Comparison of ENCODE assay signal across 8 cellular contexts in the genomic region with DNA sequence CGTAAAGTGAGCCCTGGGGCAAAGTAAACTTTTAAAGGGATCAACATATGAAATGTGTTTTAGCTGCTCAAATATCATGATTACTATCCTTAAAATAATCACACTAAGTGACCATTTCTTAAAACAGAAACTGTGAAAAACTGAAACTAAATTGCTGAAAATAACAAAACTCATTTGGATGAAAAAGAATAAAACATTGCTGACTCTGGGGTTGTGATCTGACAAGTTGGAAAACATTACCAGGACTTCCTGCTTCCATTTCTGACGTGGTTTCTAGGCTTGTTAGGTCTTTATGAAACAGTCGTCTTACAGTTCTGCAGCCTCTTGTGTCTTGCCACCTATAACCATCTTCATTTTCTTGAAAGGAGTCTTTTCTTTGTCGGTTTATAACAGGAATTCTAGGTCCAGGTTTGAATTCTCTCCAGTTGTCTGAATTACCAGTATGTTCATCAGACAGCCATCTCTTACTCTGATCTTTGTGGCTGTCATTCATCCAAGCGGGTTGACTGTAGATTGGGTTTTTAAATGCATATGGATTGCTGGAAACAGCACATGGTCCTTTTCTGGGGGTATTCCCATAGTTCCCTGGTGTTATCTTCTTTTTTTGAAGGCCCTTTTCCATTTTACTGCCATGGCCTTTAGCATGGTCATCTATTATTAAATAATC. TPM values are rescaled to one million over a fixed set of nuclear protein-coding genes. Genes with fewer than 3 reads are reported as not detected.
DNase-seq lines count a peak whose midpoint lies in the region; ATAC-seq and TF ChIP-seq lines count a peak whose summit lies in the region.

No MANE protein-coding gene starts in this region.

- no peak for TF ChIP-seq CTCF in fibroblast of villous mesenchyme (IDR thresholded peaks at IDR 0.05; ENCODE audit: insufficient read depth, low read depth, low read length)
- TF ChIP-seq CTCF in stomach (IDR thresholded peaks at IDR 0.05): no peak

- CTCF ChIA-PET in activated CD8-positive, alpha-beta memory T cell treated with anti-CD3 and anti-CD28 coated beads, Interleukin-2, amount 10 ng/mL, durations not matched to agents 7 days and 5 days (lab: Charles Lee): interaction anchor here (1.1 to 4.7 kb wide), 2 partner anchors 13 to 19 kb away, joined by 3 to 33 read pairs; no protein-coding TSS in a partner anchor

- no peaks in the 10 kb centered on the region for H3K27me3 Mint-ChIP-seq in activated CD8-positive, alpha-beta memory T cell treated with anti-CD3 and anti-CD28 coated beads, Interleukin-2, amount 10 ng/mL, durations not matched to agents 7 days and 5 days
- H3K27me3 Mint-ChIP-seq in T-helper 2 cell treated with Interferon-gamma antibody and Interleukin-4, amounts not matched to agents 5 μg/mL and 100 μg/mL, for 36 hours (ENCODE audit: low read depth): peaks cover 3% of the 10 kb centered on the region

- no peak for TF ChIP-seq EP300 in stomach (IDR thresholded peaks at IDR 0.05)

- H3K9me3 ChIP-seq in stomach: no peaks in the 10 kb centered on the region

- no peaks in the 10 kb centered on the region for H3K9me3 Mint-ChIP-seq in activated CD8-positive, alpha-beta memory T cell treated with anti-CD3 and anti-CD28 coated beads, Interleukin-2, amount 10 ng/mL, durations not matched to agents 7 days and 5 days (ENCODE audit: low read depth)
- H3K9me3 Mint-ChIP-seq in T-helper 2 cell treated with Interferon-gamma antibody and Interleukin-4, amounts not matched to agents 5 μg/mL and 100 μg/mL, for 36 hours: no peaks in the 10 kb centered on the region

- peaks cover 37% of the 10 kb centered on the region for H3K36me3 Mint-ChIP-seq in activated CD8-positive, alpha-beta memory T cell treated with anti-CD3 and anti-CD28 coated beads, Interleukin-2, amount 10 ng/mL, durations not matched to agents 7 days and 5 days
- H3K36me3 Mint-ChIP-seq in T-helper 2 cell treated with Interferon-gamma antibody and Interleukin-4, amounts not matched to agents 5 μg/mL and 100 μg/mL, for 36 hours (ENCODE audit: low read depth): peaks cover 46% of the 10 kb centered on the region

- peak overlapping the region; percentile 97 for H3K27ac Mint-ChIP-seq in activated CD8-positive, alpha-beta memory T cell treated with anti-CD3 and anti-CD28 coated beads, Interleukin-2, amount 10 ng/mL, durations not matched to agents 7 days and 5 days
- peak overlapping the region; percentile 98 for H3K27ac Mint-ChIP-seq in T-helper 2 cell treated with Interferon-gamma antibody and Interleukin-4, amounts not matched to agents 5 μg/mL and 100 μg/mL, for 36 hours

- H3K4me1 Mint-ChIP-seq in activated CD8-positive, alpha-beta memory T cell treated with anti-CD3 and anti-CD28 coated beads, Interleukin-2, amount 10 ng/mL, durations not matched to agents 7 days and 5 days: peaks cover 35% of the 10 kb centered on the region
- peaks cover 44% of the 10 kb centered on the region for H3K4me1 Mint-ChIP-seq in T-helper 2 cell treated with Interferon-gamma antibody and Interleukin-4, amounts not matched to agents 5 μg/mL and 100 μg/mL, for 36 hours (ENCODE audit: low read depth)

- H3K4me3 ChIP-seq in fibroblast of villous mesenchyme (ENCODE audit: low read depth, low read length): peak overlapping the region; percentile 97
- peak overlapping the region; percentile 77 to 100 (median 92) for H3K4me3 ChIP-seq in stomach

- H3K4me3 Mint-ChIP-seq in activated CD8-positive, alpha-beta memory T cell treated with anti-CD3 and anti-CD28 coated beads, Interleukin-2, amount 10 ng/mL, durations not matched to agents 7 days and 5 days: peak overlapping the region; percentile 100
- peak overlapping the region; percentile 95 for H3K4me3 Mint-ChIP-seq in T-helper 2 cell treated with Interferon-gamma antibody and Interleukin-4, amounts not matched to agents 5 μg/mL and 100 μg/mL, for 36 hours

- DNase-seq in activated CD8-positive, alpha-beta memory T cell treated with anti-CD3 and anti-CD28 coated beads, Interleukin-2, amount 10 ng/mL, durations not matched to agents 7 days and 5 days: no peak
- DNase-seq in activated CD8-positive, alpha-beta memory T cell treated with anti-CD3 and anti-CD28 coated beads for 24 hours: no peak
- DNase-seq in T-helper 2 cell treated with Interferon-gamma antibody and Interleukin-4, amounts not matched to agents 5 μg/mL and 100 μg/mL, for 36 hours (ENCODE audit: low spot score): peak; percentile 51
- DNase-seq in fibroblast of villous mesenchyme (ENCODE audit: low read depth) (peak; percentile 47), stomach (no peak)
- no peak for DNase-seq in activated CD8-positive, alpha-beta memory T cell treated with anti-CD3 and anti-CD28 coated beads, Interleukin-2, amount 50 U/mL, for 4 hours

- peaks cover 37 to 72% (median 55%) of the 10 kb centered on the region in 4 donors for H3K4me1 ChIP-seq in stomach

- ATAC-seq in activated CD8-positive, alpha-beta memory T cell treated with anti-CD3 and anti-CD28 coated beads, Interleukin-2, amount 10 ng/mL, durations not matched to agents 7 days and 5 days: peak; percentile 24
- no peak for ATAC-seq in HG03520 (IDR thresholded peaks at IDR 0.05; ENCODE audit: unreplicated experiment)
- ATAC-seq in GM21390 (IDR thresholded peaks at IDR 0.05; ENCODE audit: unreplicated experiment): no peak

- H3K27ac ChIP-seq in stomach: peak overlapping the region in 4 of 5 donors; percentile 96 to 99 (median 98)

- intact Hi-C loops in stomach (cut with DNase I; ENCODE audit: low total_unique reads): no loop called here

- H3K36me3 ChIP-seq in stomach: peaks cover 0 to 16% (median 11%) of the 10 kb centered on the region in 4 donors

- no peaks in the 10 kb centered on the region for H3K27me3 ChIP-seq in stomach

- WGBS in stomach, 5 donors: 34 to 42% (median 37%) methylated on average over 5 of the region's 5 CpGs

- TF ChIP-seq POLR2A in stomach (IDR thresholded peaks at IDR 0.05): no peak

RNA-seq across cellular contexts. Expression of a gene that starts 1.6 kb away (rescaled TPM):
- total RNA-seq in activated CD8-positive, alpha-beta memory T cell treated with anti-CD3 and anti-CD28 coated beads, Interleukin-2, amount 10 ng/mL, durations not matched to agents 7 days and 5 days: 10 to 100 TPM; 44.9 to 46.7 TPM
- total RNA-seq in fibroblast of villous mesenchyme (39.6 and 63.0 TPM in 2 replicates), stomach (100 to 1,000 TPM in 1 of 5 donors, 10 to 100 TPM in 4; 45.6 to 143 (median 58.3) TPM)
- polyA plus RNA-seq in stomach: 10 to 100 TPM; 11.9 to 13.9 (median 13.8) TPM

Comparison
In these comparisons a context has a peak if more than half of its experiments do, and no peak if none do; other contexts are left out.
1. DNase-seq: peak in T-helper 2 cell treated with Interferon-gamma antibody and Interleukin-4, amounts not matched to agents 5 μg/mL and 100 μg/mL, for 36 hours (single experiment) and fibroblast of villous mesenchyme (single experiment); none in activated CD8-positive, alpha-beta memory T cell treated with anti-CD3 and anti-CD28 coated beads, Interleukin-2, amount 10 ng/mL, durations not matched to agents 7 days and 5 days (single experiment), activated CD8-positive, alpha-beta memory T cell treated with anti-CD3 and anti-CD28 coated beads for 24 hours (single experiment), stomach (single experiment) and activated CD8-positive, alpha-beta memory T cell treated with anti-CD3 and anti-CD28 coated beads, Interleukin-2, amount 50 U/mL, for 4 hours (single experiment).